ENCODE assay signal across 8 cellular contexts in the genomic region with DNA sequence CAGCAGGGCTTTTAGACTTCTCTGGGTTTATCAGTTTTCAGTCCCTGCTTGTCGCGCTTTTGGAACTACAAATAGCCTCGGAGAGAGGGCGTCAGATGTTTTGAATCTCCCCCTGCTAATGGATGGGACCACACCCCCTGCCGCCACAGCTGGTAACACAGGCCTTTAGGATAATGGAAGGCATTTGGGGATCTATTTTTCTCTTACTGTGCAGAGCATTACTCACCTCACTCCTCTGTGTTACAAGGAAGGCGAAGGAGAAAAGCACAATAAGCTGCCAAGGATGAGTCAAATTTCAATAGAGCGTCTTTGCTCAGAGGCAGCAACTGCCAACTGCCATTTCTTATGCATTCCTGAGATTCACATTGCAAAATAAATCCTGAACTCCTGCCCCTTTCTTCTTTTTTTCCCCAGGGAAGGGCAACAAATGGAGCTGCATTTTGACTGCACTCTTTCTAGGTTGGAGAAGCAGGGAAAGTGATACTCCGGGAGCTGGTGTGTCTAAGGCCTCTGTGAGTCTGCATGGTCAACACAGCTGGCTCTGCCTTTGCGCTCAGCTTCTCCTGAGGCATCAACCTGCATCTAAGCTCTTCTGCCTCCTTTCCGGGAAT. TPM values are rescaled to one million over a fixed set of nuclear protein-coding genes. Genes with fewer than 3 reads are reported as not detected.
DNase-seq lines count a peak whose midpoint lies in the region; ATAC-seq, FAIRE-seq and TF ChIP-seq lines count a peak whose summit lies in the region.

No MANE protein-coding gene starts in this region.

- FAIRE-seq in HTR-8/SVneo (lab: Jason Lieb, UNC), result no peak

- peaks cover 37% of the 10 kb centered on the region for H3K4me1 Mint-ChIP-seq in brain

- H3K9me3 ChIP-seq in left lung, result peaks cover 0 to 6% of the 10 kb centered on the region in 2 donors

- H3K4me3 ChIP-seq in AG09309 (ENCODE audit: control insufficient read depth, low read depth, low read length), result no peak overlapping the region
- no peak overlapping the region for H3K4me3 ChIP-seq in left lung

- peaks cover 0 to 8% (median 3%) of the 10 kb centered on the region in 5 experiments for H3K9me3 Mint-ChIP-seq in brain

- H3K27ac Mint-ChIP-seq in brain, result peak overlapping the region in 4 of 5 experiments; percentile 12 to 85 (median 49)

- H3K4me3 Mint-ChIP-seq in brain, result peak overlapping the region in 2 of 5 experiments; percentile 29 to 35

- H3K27me3 Mint-ChIP-seq in brain, result peaks cover 10% of the 10 kb centered on the region

- H3K4me1 ChIP-seq in left lung, result peaks cover 0 to 6% of the 10 kb centered on the region in 2 donors

- H3K36me3 ChIP-seq in left lung, result no peaks in the 10 kb centered on the region

- ATAC-seq in left lung (peak; percentile 68), GM18873 (IDR thresholded peaks at IDR 0.05; ENCODE audit: low FRiP score, unreplicated experiment) (no peak)

- intact Hi-C loops in left lung (cut with DNase I), result no loop called here

- no peaks in the 10 kb centered on the region for H3K36me3 Mint-ChIP-seq in brain

- peak; percentile 26 for TF ChIP-seq CTCF in AG09309 (IDR thresholded peaks at IDR 0.05; ENCODE audit: control insufficient read depth, insufficient read depth, low read depth, low read length, missing control alignments)
- TF ChIP-seq CTCF in brain (conservative IDR thresholded peaks at IDR 0.05), result no peak
- TF ChIP-seq CTCF in left lung (IDR thresholded peaks at IDR 0.05), result no peak

- DNase-seq in AG09309 (ENCODE audit: low read depth) (peak; percentile 96), HTR-8/SVneo (ENCODE audit: insufficient read length, low spot score) (peak; percentile 58), left lung (no peak), DMS153 (lab: John Stamatoyannopoulos, UW) (no peak), cerebellar nuclear complex (lab: John Stamatoyannopoulos, UW) (no peak), inferior parietal cortex (ENCODE audit: extremely low spot score) (no peak)

- H3K27me3 ChIP-seq in left lung, result no peaks in the 10 kb centered on the region

- H3K27ac ChIP-seq in left lung, result no peak overlapping the region

RNA-seq across cellular contexts. Expression of a gene that starts 31.5 kb away (rescaled TPM):
- polyA plus RNA-seq in brain (ENCODE audit: insufficient read depth, low read depth, low replicate concordance), result 22.3 TPM
- 10 to 100 TPM; 24.2 to 26.2 TPM for total RNA-seq in left lung

Comparison
In these comparisons a context has a peak if more than half of its experiments do, and no peak if none do; other contexts are left out.
1. DNase-seq: peak in AG09309 (single experiment) and HTR-8/SVneo (single experiment); none in left lung (0 of 2), DMS153 (single experiment), cerebellar nuclear complex (0 of 2) and inferior parietal cortex (single experiment).